15 cellular contexts compared by ENCODE assay signal in genomic region chr6:125924169-125924568, GRCh38. TPM values are rescaled to one million over a fixed set of nuclear protein-coding genes. Genes with fewer than 3 reads are reported as not detected.
DNase-seq lines count a peak whose midpoint lies in the region; ATAC-seq and TF ChIP-seq lines count a peak whose summit lies in the region.
"Had no signal": no experiment of that assay in that cellular context is flagged by ENCODE, and none has a peak within 500 bp of the region (broad histone marks: within the 10 kb centered on the region; RNA-seq: fewer than 3 reads in every experiment).

No MANE protein-coding gene starts in this region.

- no peaks in the 10 kb centered on the region for H4K20me1 ChIP-seq in Loucy (ENCODE audit: insufficient read depth, low read length, poor library complexity, severe bottlenecking)

- peaks cover 38% of the 10 kb centered on the region for H3K4me1 ChIP-seq in Loucy (ENCODE audit: insufficient read depth, low read length, poor library complexity, severe bottlenecking)
- H3K4me1 ChIP-seq in lower lobe of right lung: peaks cover 23% of the 10 kb centered on the region

- intact Hi-C loops in activated CD4-positive, alpha-beta memory T cell treated with anti-CD3 and anti-CD28 coated beads for 36 hours (cut with micrococcal nuclease): loop anchor here (1.0 kb wide), 1 partner anchor 8 kb away; no protein-coding TSS in a partner anchor
- intact Hi-C loops in activated T-helper 2 cell treated with anti-CD3 and anti-CD28 coated beads, Interferon-gamma antibody, Interleukin-2, Interleukin-4, amounts not matched to agents 10 μg/mL and 5 μg/mL and 100 μg/mL, durations not matched to agents 14 hours and 24 hours and 36 hours (cut with micrococcal nuclease): no loop called here
- intact Hi-C loops in natural killer cell (cut with micrococcal nuclease) (no loop called here), lower lobe of right lung (cut with DNase I) (no loop called here)

- no peak overlapping the region for H2AFZ ChIP-seq in Loucy (ENCODE audit: low read length)

- no peaks in the 10 kb centered on the region for H3K9me2 ChIP-seq in Loucy (replicated peaks; ENCODE audit: low read depth, low read length)

- peak overlapping the region; percentile 52 for H3K4me3 ChIP-seq in Loucy (ENCODE audit: low read length, poor library complexity, severe bottlenecking)
- H3K4me3 ChIP-seq in lower lobe of right lung: no peak overlapping the region
- H3K4me3 ChIP-seq: SJSA1 had no signal

- H3K36me3 ChIP-seq in Loucy (ENCODE audit: insufficient read depth, low read length) (peaks cover 47% of the 10 kb centered on the region; the same call in 1 of the 2 replicates), lower lobe of right lung (peaks cover 75% of the 10 kb centered on the region)
- H3K36me3 ChIP-seq: SJSA1 had no signal

- no peak overlapping the region for H3K27ac ChIP-seq in lower lobe of right lung
- H3K27ac ChIP-seq: SJSA1 had no signal

- H3K27me3 Mint-ChIP-seq in activated CD4-positive, alpha-beta memory T cell treated with anti-CD3 and anti-CD28 coated beads, Interleukin-2, amount 10 ng/mL, durations not matched to agents 7 days and 5 days: no peaks in the 10 kb centered on the region
- H3K27me3 Mint-ChIP-seq in activated CD4-positive, alpha-beta memory T cell treated with anti-CD3 and anti-CD28 coated beads for 36 hours: no peaks in the 10 kb centered on the region
- no peaks in the 10 kb centered on the region for H3K27me3 Mint-ChIP-seq in activated T-helper 2 cell treated with anti-CD3 and anti-CD28 coated beads, Interferon-gamma antibody, Interleukin-2, Interleukin-4, amounts not matched to agents 10 μg/mL and 5 μg/mL and 100 μg/mL, durations not matched to agents 14 hours and 24 hours and 36 hours (ENCODE audit: low read depth)
- no peaks in the 10 kb centered on the region for H3K27me3 Mint-ChIP-seq in natural killer cell (ENCODE audit: low read depth in 2 of 2)

- no peaks in the 10 kb centered on the region for H3K9me3 ChIP-seq in Loucy (ENCODE audit: insufficient read depth, low read depth, low read length)
- no peaks in the 10 kb centered on the region for H3K9me3 ChIP-seq in lower lobe of right lung
- H3K9me3 ChIP-seq: SJSA1 had no signal

- POLR2A ChIA-PET in activated CD4-positive, alpha-beta memory T cell treated with anti-CD3 and anti-CD28 coated beads, Interleukin-2, amount 10 ng/mL, durations not matched to agents 7 days and 5 days (lab: Charles Lee): interaction anchor here (0.7 to 4.1 kb wide), 3 partner anchors 14 to 134 kb away, joined by 4 to 28 read pairs (median 5); partner anchors contain the start of genes HINT3 and NCOA7
- POLR2A ChIA-PET in activated CD4-positive, alpha-beta memory T cell treated with anti-CD3 and anti-CD28 coated beads for 36 hours (lab: Charles Lee): no interaction called here

- no peaks in the 10 kb centered on the region for H3K79me2 ChIP-seq in Loucy (ENCODE audit: insufficient read depth, low read length)

- peak overlapping the region; percentile 65 for H3K4me2 ChIP-seq in Loucy (ENCODE audit: low read depth, low read length, poor library complexity, severe bottlenecking)

- CTCF ChIA-PET in activated CD4-positive, alpha-beta memory T cell treated with anti-CD3 and anti-CD28 coated beads, Interleukin-2, amount 10 ng/mL, durations not matched to agents 7 days and 5 days (lab: Charles Lee): interaction anchor here (0.6 to 1.6 kb wide), 5 partner anchors 18 to 134 kb away, joined by 3 to 7 read pairs (median 4); partner anchors contain the start of genes HINT3 and NCOA7
- CTCF ChIA-PET in activated CD4-positive, alpha-beta memory T cell treated with anti-CD3 and anti-CD28 coated beads for 36 hours (lab: Charles Lee): interaction anchor here (2.7 kb wide), 1 partner anchor 18 kb away, joined by 9 read pairs; no protein-coding TSS in a partner anchor

- H3F3A ChIP-seq in Loucy (ENCODE audit: low read depth): peaks cover 3% of the 10 kb centered on the region; the same call in 1 of the 2 replicates

- H3K4me3 Mint-ChIP-seq in activated CD4-positive, alpha-beta memory T cell treated with anti-CD3 and anti-CD28 coated beads, Interleukin-2, amount 10 ng/mL, durations not matched to agents 7 days and 5 days: no peak overlapping the region
- H3K4me3 Mint-ChIP-seq in activated CD4-positive, alpha-beta memory T cell treated with anti-CD3 and anti-CD28 coated beads for 36 hours: no peak overlapping the region
- H3K4me3 Mint-ChIP-seq in activated T-helper 2 cell treated with anti-CD3 and anti-CD28 coated beads, Interferon-gamma antibody, Interleukin-2, Interleukin-4, amounts not matched to agents 10 μg/mL and 5 μg/mL and 100 μg/mL, durations not matched to agents 14 hours and 24 hours and 36 hours (ENCODE audit: low read depth): no peak overlapping the region
- no peak overlapping the region for H3K4me3 Mint-ChIP-seq in natural killer cell

- TF ChIP-seq CTCF in Loucy (conservative IDR thresholded peaks at IDR 0.05; ENCODE audit: low read length) (no peak), natural killer cell (IDR thresholded peaks at IDR 0.05) (no peak), lower lobe of right lung (IDR thresholded peaks at IDR 0.05) (no peak)

- H3K4me1 Mint-ChIP-seq in activated CD4-positive, alpha-beta memory T cell treated with anti-CD3 and anti-CD28 coated beads, Interleukin-2, amount 10 ng/mL, durations not matched to agents 7 days and 5 days: peaks cover 48% of the 10 kb centered on the region
- peaks cover 30% of the 10 kb centered on the region for H3K4me1 Mint-ChIP-seq in activated CD4-positive, alpha-beta memory T cell treated with anti-CD3 and anti-CD28 coated beads for 36 hours (ENCODE audit: low read depth)
- H3K4me1 Mint-ChIP-seq in activated T-helper 2 cell treated with anti-CD3 and anti-CD28 coated beads, Interferon-gamma antibody, Interleukin-2, Interleukin-4, amounts not matched to agents 10 μg/mL and 5 μg/mL and 100 μg/mL, durations not matched to agents 14 hours and 24 hours and 36 hours (ENCODE audit: low read depth): peaks cover 41% of the 10 kb centered on the region
- peaks cover 12 to 21% of the 10 kb centered on the region in 2 donors for H3K4me1 Mint-ChIP-seq in natural killer cell

- no peaks in the 10 kb centered on the region for H3K9me3 Mint-ChIP-seq in activated CD4-positive, alpha-beta memory T cell treated with anti-CD3 and anti-CD28 coated beads, Interleukin-2, amount 10 ng/mL, durations not matched to agents 7 days and 5 days
- H3K9me3 Mint-ChIP-seq in activated CD4-positive, alpha-beta memory T cell treated with anti-CD3 and anti-CD28 coated beads for 36 hours: no peaks in the 10 kb centered on the region
- H3K9me3 Mint-ChIP-seq in activated T-helper 2 cell treated with anti-CD3 and anti-CD28 coated beads, Interferon-gamma antibody, Interleukin-2, Interleukin-4, amounts not matched to agents 10 μg/mL and 5 μg/mL and 100 μg/mL, durations not matched to agents 14 hours and 24 hours and 36 hours: no peaks in the 10 kb centered on the region
- H3K9me3 Mint-ChIP-seq in natural killer cell: no peaks in the 10 kb centered on the region

- ATAC-seq in natural killer cell: peak in 2 of 3 donors; percentile 42 to 51
- ATAC-seq in lower lobe of right lung: no peak

- H3K27me3 ChIP-seq in Loucy (ENCODE audit: insufficient read depth, low read length, poor library complexity, severe bottlenecking): no peaks in the 10 kb centered on the region
- no peaks in the 10 kb centered on the region for H3K27me3 ChIP-seq in lower lobe of right lung (ENCODE audit: low read depth)
- H3K27me3 ChIP-seq: SJSA1 had no signal

- H3K27ac Mint-ChIP-seq in activated CD4-positive, alpha-beta memory T cell treated with anti-CD3 and anti-CD28 coated beads, Interleukin-2, amount 10 ng/mL, durations not matched to agents 7 days and 5 days: peak overlapping the region; percentile 58
- no peak overlapping the region for H3K27ac Mint-ChIP-seq in activated CD4-positive, alpha-beta memory T cell treated with anti-CD3 and anti-CD28 coated beads for 36 hours
- H3K27ac Mint-ChIP-seq in activated T-helper 2 cell treated with anti-CD3 and anti-CD28 coated beads, Interferon-gamma antibody, Interleukin-2, Interleukin-4, amounts not matched to agents 10 μg/mL and 5 μg/mL and 100 μg/mL, durations not matched to agents 14 hours and 24 hours and 36 hours: peak overlapping the region; percentile 4
- peak overlapping the region; percentile 29 to 63 for H3K27ac Mint-ChIP-seq in natural killer cell

- H3K9ac ChIP-seq in Loucy (ENCODE audit: low read depth, low read length, poor library complexity, severe bottlenecking): peak overlapping the region; percentile 56

- DNase-seq in activated CD4-positive, alpha-beta memory T cell treated with anti-CD3 and anti-CD28 coated beads, Interleukin-2, amount 10 ng/mL, durations not matched to agents 7 days and 5 days: peak; percentile 45
- no peak for DNase-seq in activated CD4-positive, alpha-beta memory T cell treated with anti-CD3 and anti-CD28 coated beads for 36 hours
- DNase-seq in activated T-helper 2 cell treated with anti-CD3 and anti-CD28 coated beads, Interferon-gamma antibody, Interleukin-2, Interleukin-4, amounts not matched to agents 10 μg/mL and 5 μg/mL and 100 μg/mL, durations not matched to agents 14 hours and 24 hours and 36 hours (ENCODE audit: low spot score): no peak
- DNase-seq in natural killer cell (no peak), kidney glomerular epithelial cell (lab: John Stamatoyannopoulos, UW) (no peak), lower lobe of right lung (no peak), NCI-H1105 (lab: John Stamatoyannopoulos, UW) (no peak)
- DNase-seq: DMS 273 treated with DMSO at 0.1 percent for 48 hours; hypothalamus; NCI-H1436 treated with DMSO at 0.1 percent for 48 hours; NCI-H526 treated with DMSO at 0.1 percent for 48 hours; nucleus accumbens; stimulated activated CD4-positive, alpha-beta T cell treated with anti-CD3 and anti-CD28 coated beads, Interleukin-15, amount 100 ng/mL, for 24 hours had no signal

- H3K36me3 Mint-ChIP-seq in activated CD4-positive, alpha-beta memory T cell treated with anti-CD3 and anti-CD28 coated beads, Interleukin-2, amount 10 ng/mL, durations not matched to agents 7 days and 5 days (ENCODE audit: low read depth): peaks cover 70% of the 10 kb centered on the region
- peaks cover 50% of the 10 kb centered on the region for H3K36me3 Mint-ChIP-seq in activated CD4-positive, alpha-beta memory T cell treated with anti-CD3 and anti-CD28 coated beads for 36 hours
- H3K36me3 Mint-ChIP-seq in activated T-helper 2 cell treated with anti-CD3 and anti-CD28 coated beads, Interferon-gamma antibody, Interleukin-2, Interleukin-4, amounts not matched to agents 10 μg/mL and 5 μg/mL and 100 μg/mL, durations not matched to agents 14 hours and 24 hours and 36 hours (ENCODE audit: low read depth): peaks cover 75% of the 10 kb centered on the region
- H3K36me3 Mint-ChIP-seq in natural killer cell: peaks cover 33% of the 10 kb centered on the region

RNA-seq across cellular contexts. Expression of gene HINT3, which starts 32.4 kb away (rescaled TPM):
- total RNA-seq in activated CD4-positive, alpha-beta memory T cell treated with anti-CD3 and anti-CD28 coated beads, Interleukin-2, amount 10 ng/mL, durations not matched to agents 7 days and 5 days: 10 to 100 TPM; 11.0 to 11.7 TPM
- 1 to 10 TPM; 9.6 to 9.8 TPM for total RNA-seq in activated CD4-positive, alpha-beta memory T cell treated with anti-CD3 and anti-CD28 coated beads for 36 hours
- total RNA-seq in activated T-helper 2 cell treated with anti-CD3 and anti-CD28 coated beads, Interferon-gamma antibody, Interleukin-2, Interleukin-4, amounts not matched to agents 10 μg/mL and 5 μg/mL and 100 μg/mL, durations not matched to agents 14 hours and 24 hours and 36 hours: 7.1 and 7.9 TPM in 2 replicates
- total RNA-seq in natural killer cell: 10 to 100 TPM in 2 of 3 donors, 1 to 10 TPM in 1; 9.7 to 10.5 (median 10.3) TPM
- total RNA-seq in lower lobe of right lung: 28.3 TPM

Comparison
In these comparisons a context has a peak if more than half of its experiments do, and no peak if none do; other contexts are left out.
1. ATAC-seq: peak in natural killer cell (2 of 3); none in lower lobe of right lung (0 of 2).